1 cellular context compared by ENCODE assay signal in genomic region chr17:83067071-83067717, GRCh38.
TF ChIP-seq lines count a peak whose summit lies in the region.

No MANE protein-coding gene starts in this region.

TF ChIP-seq in HepG2, 621 proteins besides CTCF, POLR2A, EP300 and RAD21 (continued from another document):
- TF ChIP-seq E2F5 (CRISPR knock-in tag; conservative IDR thresholded peaks at IDR 0.05) (no peak), ZNF3 (CRISPR knock-in tag; IDR thresholded peaks at IDR 0.05) (no peak), AHR (CRISPR knock-in tag; IDR thresholded peaks at IDR 0.05) (no peak), ZFP36L1 (CRISPR knock-in tag; IDR thresholded peaks at IDR 0.05) (no peak), SYNCRIP (IDR thresholded peaks at IDR 0.05; ENCODE audit: insufficient read depth, low read depth, low read length) (no peak), ZNF639 (CRISPR knock-in tag; conservative IDR thresholded peaks at IDR 0.05) (no peak), MAF1 (CRISPR knock-in tag; IDR thresholded peaks at IDR 0.05; ENCODE audit: borderline replicate concordance) (no peak), ZNF776 (CRISPR knock-in tag; IDR thresholded peaks at IDR 0.05) (no peak), ZMAT5 (CRISPR knock-in tag; IDR thresholded peaks at IDR 0.05; ENCODE audit: borderline replicate concordance, low read depth) (no peak), TCF7L2 (IDR thresholded peaks at IDR 0.05; ENCODE audit: low read depth, low read length) (no peak), ZBTB20 (CRISPR knock-in tag; IDR thresholded peaks at IDR 0.05; ENCODE audit: borderline replicate concordance, low read depth) (no peak), ZHX1 (CRISPR knock-in tag; IDR thresholded peaks at IDR 0.05; ENCODE audit: low read depth) (no peak), MED13 (CRISPR knock-in tag; IDR thresholded peaks at IDR 0.05) (no peak), ZNF446 (CRISPR knock-in tag; IDR thresholded peaks at IDR 0.05) (no peak), ZKSCAN1 (IDR thresholded peaks at IDR 0.05; ENCODE audit: low read length) (no peak), ARNTL (CRISPR knock-in tag; IDR thresholded peaks at IDR 0.05) (no peak)
TF ChIP-seq in HepG2: peak in this region for 0.
